In the genomic region with DNA sequence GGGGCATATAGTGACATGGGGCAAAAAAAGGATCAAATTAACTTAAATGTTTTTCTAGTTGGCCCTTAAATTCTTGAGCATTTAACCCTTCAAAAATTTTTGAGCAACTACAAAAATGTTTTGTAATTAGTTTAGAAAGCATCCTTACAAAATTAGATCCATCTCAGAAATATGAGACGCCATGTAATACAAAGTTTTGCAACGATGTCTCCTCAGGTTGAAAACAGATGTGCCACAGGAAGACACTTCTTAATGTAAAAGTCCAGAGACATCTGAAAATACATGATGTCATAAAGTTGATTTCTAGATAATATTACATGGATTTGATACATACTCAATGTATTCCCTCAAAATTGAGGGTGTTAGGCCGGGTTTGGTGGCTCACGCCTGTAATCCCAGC, we compare ENCODE assay signal across 1 cellular context.
TF ChIP-seq lines count a peak whose summit lies in the region.

No MANE protein-coding gene starts in this region.

TF ChIP-seq in SK-N-SH treated with all-trans-retinoic acid at 6 μM for 48 hours, 23 proteins besides CTCF, POLR2A, EP300 and RAD21 (continued from another document):
- TF ChIP-seq, protein P1, sequence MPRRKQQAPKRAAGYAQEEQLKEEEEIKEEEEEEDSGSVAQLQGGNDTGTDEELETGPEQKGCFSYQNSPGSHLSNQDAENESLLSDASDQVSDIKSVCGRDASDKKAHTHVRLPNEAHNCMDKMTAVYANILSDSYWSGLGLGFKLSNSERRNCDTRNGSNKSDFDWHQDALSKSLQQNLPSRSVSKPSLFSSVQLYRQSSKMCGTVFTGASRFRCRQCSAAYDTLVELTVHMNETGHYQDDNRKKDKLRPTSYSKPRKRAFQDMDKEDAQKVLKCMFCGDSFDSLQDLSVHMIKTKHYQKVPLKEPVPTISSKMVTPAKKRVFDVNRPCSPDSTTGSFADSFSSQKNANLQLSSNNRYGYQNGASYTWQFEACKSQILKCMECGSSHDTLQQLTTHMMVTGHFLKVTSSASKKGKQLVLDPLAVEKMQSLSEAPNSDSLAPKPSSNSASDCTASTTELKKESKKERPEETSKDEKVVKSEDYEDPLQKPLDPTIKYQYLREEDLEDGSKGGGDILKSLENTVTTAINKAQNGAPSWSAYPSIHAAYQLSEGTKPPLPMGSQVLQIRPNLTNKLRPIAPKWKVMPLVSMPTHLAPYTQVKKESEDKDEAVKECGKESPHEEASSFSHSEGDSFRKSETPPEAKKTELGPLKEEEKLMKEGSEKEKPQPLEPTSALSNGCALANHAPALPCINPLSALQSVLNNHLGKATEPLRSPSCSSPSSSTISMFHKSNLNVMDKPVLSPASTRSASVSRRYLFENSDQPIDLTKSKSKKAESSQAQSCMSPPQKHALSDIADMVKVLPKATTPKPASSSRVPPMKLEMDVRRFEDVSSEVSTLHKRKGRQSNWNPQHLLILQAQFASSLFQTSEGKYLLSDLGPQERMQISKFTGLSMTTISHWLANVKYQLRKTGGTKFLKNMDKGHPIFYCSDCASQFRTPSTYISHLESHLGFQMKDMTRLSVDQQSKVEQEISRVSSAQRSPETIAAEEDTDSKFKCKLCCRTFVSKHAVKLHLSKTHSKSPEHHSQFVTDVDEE (CRISPR knock-in tag; IDR thresholded peaks at IDR 0.05), result no peak
- TF ChIP-seq CSDC2 (CRISPR knock-in tag; IDR thresholded peaks at IDR 0.05) (no peak), TOX (CRISPR knock-in tag; IDR thresholded peaks at IDR 0.05; ENCODE audit: borderline replicate concordance) (no peak), ZC3H10 (CRISPR knock-in tag; IDR thresholded peaks at IDR 0.05) (no peak), ZFP30 (CRISPR knock-in tag; IDR thresholded peaks at IDR 0.05) (no peak), OSR1 (CRISPR knock-in tag; IDR thresholded peaks at IDR 0.05) (no peak), ZNF8 (CRISPR knock-in tag; IDR thresholded peaks at IDR 0.05) (no peak), ESRRG (CRISPR knock-in tag; IDR thresholded peaks at IDR 0.05) (no peak)
- TF ChIP-seq, protein P2, sequence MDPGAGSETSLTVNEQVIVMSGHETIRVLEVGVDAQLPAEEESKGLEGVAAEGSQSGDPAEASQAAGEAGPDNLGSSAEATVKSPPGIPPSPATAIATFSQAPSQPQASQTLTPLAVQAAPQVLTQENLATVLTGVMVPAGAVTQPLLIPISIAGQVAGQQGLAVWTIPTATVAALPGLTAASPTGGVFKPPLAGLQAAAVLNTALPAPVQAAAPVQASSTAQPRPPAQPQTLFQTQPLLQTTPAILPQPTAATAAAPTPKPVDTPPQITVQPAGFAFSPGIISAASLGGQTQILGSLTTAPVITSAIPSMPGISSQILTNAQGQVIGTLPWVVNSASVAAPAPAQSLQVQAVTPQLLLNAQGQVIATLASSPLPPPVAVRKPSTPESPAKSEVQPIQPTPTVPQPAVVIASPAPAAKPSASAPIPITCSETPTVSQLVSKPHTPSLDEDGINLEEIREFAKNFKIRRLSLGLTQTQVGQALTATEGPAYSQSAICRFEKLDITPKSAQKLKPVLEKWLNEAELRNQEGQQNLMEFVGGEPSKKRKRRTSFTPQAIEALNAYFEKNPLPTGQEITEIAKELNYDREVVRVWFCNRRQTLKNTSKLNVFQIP (CRISPR knock-in tag; IDR thresholded peaks at IDR 0.05; ENCODE audit: borderline replicate concordance, low read depth), result no peak
- TF ChIP-seq, protein P3, sequence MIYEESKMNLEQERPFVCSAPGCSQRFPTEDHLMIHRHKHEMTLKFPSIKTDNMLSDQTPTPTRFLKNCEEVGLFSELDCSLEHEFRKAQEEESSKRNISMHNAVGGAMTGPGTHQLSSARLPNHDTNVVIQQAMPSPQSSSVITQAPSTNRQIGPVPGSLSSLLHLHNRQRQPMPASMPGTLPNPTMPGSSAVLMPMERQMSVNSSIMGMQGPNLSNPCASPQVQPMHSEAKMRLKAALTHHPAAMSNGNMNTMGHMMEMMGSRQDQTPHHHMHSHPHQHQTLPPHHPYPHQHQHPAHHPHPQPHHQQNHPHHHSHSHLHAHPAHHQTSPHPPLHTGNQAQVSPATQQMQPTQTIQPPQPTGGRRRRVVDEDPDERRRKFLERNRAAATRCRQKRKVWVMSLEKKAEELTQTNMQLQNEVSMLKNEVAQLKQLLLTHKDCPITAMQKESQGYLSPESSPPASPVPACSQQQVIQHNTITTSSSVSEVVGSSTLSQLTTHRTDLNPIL (CRISPR knock-in tag; IDR thresholded peaks at IDR 0.05; ENCODE audit: low read depth), result no peak
- TF ChIP-seq, protein P4, sequence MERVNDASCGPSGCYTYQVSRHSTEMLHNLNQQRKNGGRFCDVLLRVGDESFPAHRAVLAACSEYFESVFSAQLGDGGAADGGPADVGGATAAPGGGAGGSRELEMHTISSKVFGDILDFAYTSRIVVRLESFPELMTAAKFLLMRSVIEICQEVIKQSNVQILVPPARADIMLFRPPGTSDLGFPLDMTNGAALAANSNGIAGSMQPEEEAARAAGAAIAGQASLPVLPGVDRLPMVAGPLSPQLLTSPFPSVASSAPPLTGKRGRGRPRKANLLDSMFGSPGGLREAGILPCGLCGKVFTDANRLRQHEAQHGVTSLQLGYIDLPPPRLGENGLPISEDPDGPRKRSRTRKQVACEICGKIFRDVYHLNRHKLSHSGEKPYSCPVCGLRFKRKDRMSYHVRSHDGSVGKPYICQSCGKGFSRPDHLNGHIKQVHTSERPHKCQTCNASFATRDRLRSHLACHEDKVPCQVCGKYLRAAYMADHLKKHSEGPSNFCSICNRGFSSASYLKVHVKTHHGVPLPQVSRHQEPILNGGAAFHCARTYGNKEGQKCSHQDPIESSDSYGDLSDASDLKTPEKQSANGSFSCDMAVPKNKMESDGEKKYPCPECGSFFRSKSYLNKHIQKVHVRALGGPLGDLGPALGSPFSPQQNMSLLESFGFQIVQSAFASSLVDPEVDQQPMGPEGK (CRISPR knock-in tag; IDR thresholded peaks at IDR 0.05; ENCODE audit: borderline replicate concordance), result no peak
